27 cellular contexts compared by ENCODE assay signal in genomic region chr12:96256672-96257361, GRCh38.
DNase-seq lines count a peak whose midpoint lies in the region; ATAC-seq, FAIRE-seq and TF ChIP-seq lines count a peak whose summit lies in the region.
"Had no signal": no experiment of that assay in that cellular context is flagged by ENCODE, and none has a peak within 500 bp of the region (broad histone marks: within the 10 kb centered on the region; RNA-seq: fewer than 3 reads in every experiment).

No MANE protein-coding gene starts in this region.

- H2AFZ ChIP-seq in SK-N-SH (ENCODE audit: low read depth) (no peak overlapping the region), K562 (ENCODE audit: low read depth, low read length) (no peak overlapping the region), mesenchymal stem cell (ENCODE audit: low read depth, low read length) (no peak overlapping the region)
- H2AFZ ChIP-seq: neural progenitor cell had no signal

- no peak for TF ChIP-seq EP300 in SK-N-SH (IDR thresholded peaks at IDR 0.05; ENCODE audit: borderline replicate concordance in 1 of 2, low read depth in 1 of 2, low read length in 1 of 2)
- TF ChIP-seq EP300 in K562 (IDR thresholded peaks at IDR 0.05; ENCODE audit: low read length), result no peak
- no peak for TF ChIP-seq EP300 in transverse colon (IDR thresholded peaks at IDR 0.05; ENCODE audit: low read depth)

- H3K4me1 ChIP-seq in SK-N-SH (ENCODE audit: control insufficient read depth in 1 of 2, insufficient read depth in 2 of 2, low read depth in 1 of 2, low read length in 1 of 2) (peaks cover 0 to 5% of the 10 kb centered on the region in 2 experiments; a peak in 2 of 4 replicates), K562 (replicated peaks in 1 of 2; ENCODE audit: control insufficient read depth in 2 of 2, insufficient read depth in 2 of 2, low read length in 2 of 2) (no peaks in the 10 kb centered on the region), mesenchymal stem cell (ENCODE audit: control insufficient read depth, insufficient read depth, low read depth, low read length) (peaks cover 25% of the 10 kb centered on the region), transverse colon (peaks cover 0 to 27% (median 0%) of the 10 kb centered on the region in 4 donors)

- no peak overlapping the region for H3K4me2 ChIP-seq in SK-N-SH
- no peak overlapping the region for H3K4me2 ChIP-seq in K562 (ENCODE audit: insufficient read depth, low read length)
- H3K4me2 ChIP-seq in mesenchymal stem cell (ENCODE audit: low read length, poor library complexity, severe bottlenecking), result no peak overlapping the region
- H3K4me2 ChIP-seq: neural progenitor cell had no signal

- no peak for TF ChIP-seq CTCF in SK-N-SH (IDR thresholded peaks at IDR 0.05)
- TF ChIP-seq CTCF in K562 (IDR thresholded peaks at IDR 0.05 in 2 of 3, conservative IDR thresholded peaks at IDR 0.05 in 1 of 3; ENCODE audit: insufficient read depth in 2 of 3, low read depth in 1 of 3, low read length in 3 of 3), result no peak
- TF ChIP-seq CTCF in transverse colon (IDR thresholded peaks at IDR 0.05), result no peak

- no peak overlapping the region for H3K4me3 ChIP-seq in SK-N-SH (ENCODE audit: low read depth in 2 of 2, low read length in 1 of 2)
- H3K4me3 ChIP-seq in K562, result no peak overlapping the region
- no peak overlapping the region for H3K4me3 ChIP-seq in mesenchymal stem cell (ENCODE audit: insufficient read depth in 1 of 2, low read depth in 1 of 2, low read length in 2 of 2)
- H3K4me3 ChIP-seq in transverse colon, result no peak overlapping the region
- H3K4me3 ChIP-seq: lower lobe of right lung, neural progenitor cell, right atrium auricular region, suprapubic skin had no signal

- H4K8ac ChIP-seq in mesenchymal stem cell (ENCODE audit: low read length), result no peak overlapping the region

- TF ChIP-seq POLR2A in K562 (conservative IDR thresholded peaks at IDR 0.05) (no peak), transverse colon (IDR thresholded peaks at IDR 0.05) (no peak)

- H3K23ac ChIP-seq in mesenchymal stem cell (ENCODE audit: low read length in 2 of 2), result no peak overlapping the region

- no peak overlapping the region for H2BK15ac ChIP-seq in mesenchymal stem cell (ENCODE audit: low read depth, poor library complexity, severe bottlenecking)

- no peaks in the 10 kb centered on the region for H3K27me3 ChIP-seq in SK-N-SH (ENCODE audit: insufficient read depth)
- H3K27me3 ChIP-seq in K562 (ENCODE audit: control insufficient read depth in 2 of 2, insufficient read depth in 2 of 2, low read length in 2 of 2), result no peaks in the 10 kb centered on the region
- no peaks in the 10 kb centered on the region for H3K27me3 ChIP-seq in mesenchymal stem cell (ENCODE audit: control insufficient read depth in 1 of 2, insufficient read depth in 1 of 2, low read length in 2 of 2)
- H3K27me3 ChIP-seq in transverse colon, result no peaks in the 10 kb centered on the region
- H3K27me3 ChIP-seq: neural progenitor cell, right atrium auricular region, suprapubic skin had no signal

- peak; percentile 15; the same call in 2 of the 3 replicates for ATAC-seq in SK-N-SH treated with all-trans-retinoic acid at 6 μM for 48 hours
- ATAC-seq in K562, result 0 out of 3 replicates have a peak, but pooled peaks have one; percentile 27
- ATAC-seq in HG02884 (IDR thresholded peaks at IDR 0.05; ENCODE audit: unreplicated experiment), result no peak
- ATAC-seq: lower lobe of right lung, PC-3, Right ventricle myocardium inferior had no signal

- no peak overlapping the region for H3K14ac ChIP-seq in mesenchymal stem cell (ENCODE audit: low read length in 2 of 2)

- no peak overlapping the region for H2BK120ac ChIP-seq in mesenchymal stem cell (ENCODE audit: low read depth, low read length)

- no peak overlapping the region for H4K91ac ChIP-seq in mesenchymal stem cell (ENCODE audit: low read length)

- CTCF ChIA-PET in SK-N-SH (lab: Yijun Ruan, JAX) (interaction anchor here (1.2 to 1.9 kb wide), 2 partner anchors 41 kb away, joined by 4 to 5 read pairs; no protein-coding TSS in a partner anchor), K562 (lab: Yijun Ruan, JAX; ENCODE audit: low intra/inter-chr PET ratio) (no interaction called here)

- 89% methylated on average over 7 of the region's 7 CpGs for WGBS in SK-N-SH (ENCODE audit: low lambda C conversion rate)
- WGBS in K562 (ENCODE audit: insufficient coverage, low coverage, missing lambda C conversion rate), result 77% methylated on average over 7 of the region's 7 CpGs
- 81% methylated on average over 7 of the region's 7 CpGs for WGBS in mesenchymal stem cell
- WGBS in transverse colon (ENCODE audit: low coverage in 1 of 2), 2 donors, result 78 to 93% methylated on average over 3 to 7 of the region's 7 CpGs

- no peak overlapping the region for H2BK12ac ChIP-seq in mesenchymal stem cell (ENCODE audit: low read length in 2 of 2)

- no peak overlapping the region for H3K27ac ChIP-seq in SK-N-SH (ENCODE audit: low read depth in 2 of 2, low read length in 1 of 2)
- no peak overlapping the region for H3K27ac ChIP-seq in K562 (ENCODE audit: extremely low read depth, low read depth, low read length)
- no peak overlapping the region for H3K27ac ChIP-seq in mesenchymal stem cell (ENCODE audit: low read length, poor library complexity, severe bottlenecking)
- peak overlapping the region; percentile 57 to 67 (median 62) for H3K27ac ChIP-seq in transverse colon
- H3K27ac ChIP-seq: neural progenitor cell, WERI-Rb-1 had no signal

- intact Hi-C loops in K562 (cut with micrococcal nuclease), result no loop called here
- intact Hi-C loops in transverse colon (cut with DNase I; ENCODE audit: low total_unique reads), result no loop called here

- in situ Hi-C loops in K562 (cut with MboI), result no loop called here
- in situ Hi-C loops in transverse colon (cut with MboI; ENCODE audit: low pct_ligation_motif_present in 1 of 4, low pct_unique_long_range_greater_than_20kb in 1 of 4, low sequenced_read_pairs in 3 of 4), result no loop called here

- peaks cover 18% of the 10 kb centered on the region for H3F3A ChIP-seq in SK-N-SH (replicated peaks; ENCODE audit: insufficient read depth)

- H3K4ac ChIP-seq in mesenchymal stem cell (ENCODE audit: low read depth in 1 of 2, low read length in 2 of 2), result no peak overlapping the region

- peaks cover 15 to 40% of the 10 kb centered on the region in 2 experiments for H3K36me3 ChIP-seq in SK-N-SH (replicated peaks in 1 of 2; ENCODE audit: control insufficient read depth in 1 of 2, insufficient read depth in 2 of 2, low read length in 1 of 2)
- H3K36me3 ChIP-seq in K562 (ENCODE audit: control insufficient read depth, insufficient read depth, low read length), result peaks cover 12% of the 10 kb centered on the region; the same call in 1 of the 3 replicates
- peaks cover 17 to 49% of the 10 kb centered on the region in 2 experiments for H3K36me3 ChIP-seq in mesenchymal stem cell (ENCODE audit: control insufficient read depth in 1 of 2, insufficient read depth in 2 of 2, low read depth in 1 of 2, low read length in 2 of 2)
- H3K36me3 ChIP-seq in transverse colon, result no peaks in the 10 kb centered on the region
- H3K36me3 ChIP-seq: neural progenitor cell, WERI-Rb-1 had no signal

- H3K18ac ChIP-seq in mesenchymal stem cell (ENCODE audit: low read depth in 1 of 2, low read length in 2 of 2), result no peak overlapping the region

- H3K9ac ChIP-seq in SK-N-SH, result no peak overlapping the region
- H3K9ac ChIP-seq in K562 (ENCODE audit: insufficient read depth in 1 of 2, low read depth in 2 of 2, low read length in 2 of 2), result no peak overlapping the region
- H3K9ac ChIP-seq in mesenchymal stem cell (ENCODE audit: low read length), result peak overlapping the region; percentile 10
- H3K9ac ChIP-seq: neural progenitor cell had no signal

- H2AK5ac ChIP-seq in mesenchymal stem cell (ENCODE audit: low read length, severe bottlenecking), result no peak overlapping the region

- no peaks in the 10 kb centered on the region for H3K9me2 ChIP-seq in SK-N-SH

- H3K79me2 ChIP-seq in SK-N-SH (ENCODE audit: insufficient read depth), result peaks cover 99% of the 10 kb centered on the region
- no peaks in the 10 kb centered on the region for H3K79me2 ChIP-seq in K562 (ENCODE audit: control insufficient read depth, insufficient read depth, low read length)

- BruUV-seq in K562 (replicated peaks; lab: Mats Ljungman, UMichigan), result no TSS peak

- H4K20me1 ChIP-seq in SK-N-SH (ENCODE audit: insufficient read depth) (peaks cover 88% of the 10 kb centered on the region), K562 (replicated peaks; ENCODE audit: control insufficient read depth, insufficient read depth, low read length) (no peaks in the 10 kb centered on the region)

- POLR2A ChIA-PET in SK-N-SH (lab: Yijun Ruan, JAX) (interaction anchor here (0.6 kb wide), 1 partner anchor 13 kb away, joined by 3 read pairs; no protein-coding TSS in a partner anchor), K562 (lab: Yijun Ruan, JAX) (interaction anchor here (0.6 to 1.8 kb wide), 3 partner anchors 10 to 221 kb away, joined by 3 to 6 read pairs (median 3); partner anchors contain the start of gene LTA4H)

- no peak for DNase-seq in SK-N-SH
- no peak for DNase-seq in K562 (ENCODE audit: extremely low read depth in 1 of 4, low spot score in 3 of 4)
- DNase-seq in mesenchymal stem cell, result no peak
- DNase-seq in transverse colon, result no peak
- DNase-seq in glomerular visceral epithelial cell (ENCODE audit: extremely low spot score), result no peak
- no peak for DNase-seq in HPDE6-E6E7 (ENCODE audit: extremely low spot score)
- DNase-seq: activated CD4-positive, alpha-beta T cell treated with anti-CD3 and anti-CD28 coated beads, Interleukin-2, amount 10 ng/mL, durations not matched to agents 7 days and 5 days; activated gamma-delta T cell; activated T-cell treated with anti-CD3 and anti-CD28 coated beads, Interleukin-2, amount 50 U/mL, for 24 hours; AML-193; glutamatergic neuron; kidney; lower lobe of right lung; NCI-H1694; NCI-H524 treated with DMSO at 0.1 percent for 48 hours; PC-3; stimulated activated CD4-positive, alpha-beta T cell treated with anti-CD3 and anti-CD28 coated beads, Interleukin-12 subunit alpha, Interleukin-12 subunit beta, amount 100 ng/mL, for 4 hours; stimulated activated CD4-positive, alpha-beta T cell treated with anti-CD3 and anti-CD28 coated beads, Interleukin-4, amount 100 ng/mL, for 1 hour; WERI-Rb-1 had no signal

- H3K79me1 ChIP-seq in mesenchymal stem cell (replicated peaks; ENCODE audit: low read length, poor library complexity, severe bottlenecking), result peaks cover 8% of the 10 kb centered on the region

- no peak overlapping the region for H2BK5ac ChIP-seq in mesenchymal stem cell (ENCODE audit: low read depth, low read length, poor library complexity, severe bottlenecking)

- H3K9me1 ChIP-seq in K562 (ENCODE audit: control insufficient read depth, insufficient read depth, low read length), result no peaks in the 10 kb centered on the region

- FAIRE-seq in K562 (lab: Jason Lieb, UNC), result no peak
- FAIRE-seq: astrocyte, endometrium, kidney had no signal

- H3K9me3 ChIP-seq in SK-N-SH, result no peaks in the 10 kb centered on the region
- no peaks in the 10 kb centered on the region for H3K9me3 ChIP-seq in K562 (replicated peaks; ENCODE audit: control insufficient read depth, insufficient read depth, low read depth, low read length)
- no peaks in the 10 kb centered on the region for H3K9me3 ChIP-seq in mesenchymal stem cell (ENCODE audit: control insufficient read depth, low read length)
- no peaks in the 10 kb centered on the region for H3K9me3 ChIP-seq in transverse colon
- H3K9me3 ChIP-seq: lower lobe of right lung, right atrium auricular region, suprapubic skin had no signal

- no peak for TF ChIP-seq RAD21 in SK-N-SH (IDR thresholded peaks at IDR 0.05; ENCODE audit: low read length)
- no peak for TF ChIP-seq RAD21 in K562 (CRISPR knock-in tag; conservative IDR thresholded peaks at IDR 0.05 in 1 of 2, IDR thresholded peaks at IDR 0.05 in 1 of 2)

Comparison
In these comparisons a context has a peak if more than half of its experiments do, and no peak if none do; other contexts are left out.
1. H3K27ac ChIP-seq: peak in transverse colon (4 of 4); none in SK-N-SH (0 of 2), K562 (single experiment) and mesenchymal stem cell (single experiment).